ENCODE assay signal across 8 cellular contexts in genomic region chr18:2994603-2995432, GRCh38. TPM values are rescaled to one million over a fixed set of nuclear protein-coding genes. Genes with fewer than 3 reads are reported as not detected.
A peak's percentile ranks its signal among the peaks of the same experiment; 100 is the strongest.
DNase-seq lines count a peak whose midpoint lies in the region; ATAC-seq, FAIRE-seq and TF ChIP-seq lines count a peak whose summit lies in the region.

No MANE protein-coding gene starts in this region.

- H3K4me1 ChIP-seq in thoracic aorta (ENCODE audit: control insufficient read depth in 1 of 2, low read depth in 2 of 2) (peaks cover 50 to 66% of the 10 kb centered on the region in 2 donors), colonic mucosa (peaks cover 8% of the 10 kb centered on the region)

- no peak overlapping the region for H3K4me3 ChIP-seq in H7 (ENCODE audit: insufficient read depth, low read depth, low read length)
- peak overlapping the region; percentile 34 for H3K4me3 ChIP-seq in thoracic aorta
- H3K4me3 ChIP-seq in colonic mucosa = no peak overlapping the region

- H3K36me3 ChIP-seq in H7 (replicated peaks; ENCODE audit: control insufficient read depth, insufficient read depth, low read length) (no peaks in the 10 kb centered on the region), thoracic aorta (no peaks in the 10 kb centered on the region), colonic mucosa (no peaks in the 10 kb centered on the region)

- intact Hi-C loops in left colon (cut with DNase I, micrococcal nuclease) = no loop called here
- intact Hi-C loops in colonic mucosa (cut with DNase I) = no loop called here

- H3K9ac ChIP-seq in colonic mucosa (ENCODE audit: low read depth in 2 of 2, low read length in 2 of 2) = no peak overlapping the region

- peak; percentile 47 for ATAC-seq in left colon
- ATAC-seq in thoracic aorta (ENCODE audit: insufficient number of reproducible peaks, low FRiP score, low read depth) = no peak

- no peaks in the 10 kb centered on the region for H3K27me3 ChIP-seq in H7 (ENCODE audit: control insufficient read depth, insufficient read depth, low read length)
- H3K27me3 ChIP-seq in thoracic aorta (replicated peaks; ENCODE audit: insufficient read depth) = no peaks in the 10 kb centered on the region
- no peaks in the 10 kb centered on the region for H3K27me3 ChIP-seq in colonic mucosa

- TF ChIP-seq CTCF in D721Med (IDR thresholded peaks at IDR 0.05; ENCODE audit: insufficient read depth, missing control alignments) (peak; percentile 4), thoracic aorta (IDR thresholded peaks at IDR 0.05) (peak; percentile 58), colonic mucosa (IDR thresholded peaks at IDR 0.05) (no peak)

- H3K9me3 ChIP-seq in thoracic aorta (no peaks in the 10 kb centered on the region), colonic mucosa (no peaks in the 10 kb centered on the region)

- FAIRE-seq in D721Med (lab: Jason Lieb, UNC) = no peak

- H3K27ac ChIP-seq in thoracic aorta (peak overlapping the region; percentile 58 to 79), colonic mucosa (no peak overlapping the region)

- DNase-seq in D721Med (ENCODE audit: insufficient read length, low spot score) (no peak), H7 (peak; percentile 47), NCI-H69 (lab: John Stamatoyannopoulos, UW) (peak; percentile 40), left colon (peak in 1 of 2 donors; percentile 32), thoracic aorta (ENCODE audit: low spot score) (no peak), colonic mucosa (no peak), C1 segment of cervical spinal cord (lab: John Stamatoyannopoulos, UW) (no peak)
- peak; percentile 33 to 47 for DNase-seq in activated T-helper 1 cell treated with anti-CD3 and anti-CD28 coated beads, Interleukin-2, amount 50 U/mL, for 16 hours (ENCODE audit: low read depth in 1 of 2, low spot score in 1 of 2)

RNA-seq across cellular contexts. Expression of gene LPIN2, which starts 18.1 kb away (rescaled TPM):
- total RNA-seq in H7 (2014; rRNA removed; shearing (Covaris generic)) = 10.8 and 11.8 TPM in 2 replicates
- 10 to 100 TPM; 40.5 to 58.5 TPM for total RNA-seq in left colon
- 10 to 100 TPM; 30.6 to 42.3 TPM for total RNA-seq in thoracic aorta
- total RNA-seq in colonic mucosa = 10 to 100 TPM; 23.6 to 59.0 TPM

Comparison
In these comparisons a context has a peak if more than half of its experiments do, and no peak if none do; other contexts are left out.
1. DNase-seq: peak in H7 (single experiment), NCI-H69 (single experiment) and activated T-helper 1 cell treated with anti-CD3 and anti-CD28 coated beads, Interleukin-2, amount 50 U/mL, for 16 hours (2 of 2); none in D721Med (single experiment), thoracic aorta (single experiment), colonic mucosa (single experiment) and C1 segment of cervical spinal cord (0 of 14).